Comparison of ENCODE assay signal across 8 cellular contexts in the genomic region with DNA sequence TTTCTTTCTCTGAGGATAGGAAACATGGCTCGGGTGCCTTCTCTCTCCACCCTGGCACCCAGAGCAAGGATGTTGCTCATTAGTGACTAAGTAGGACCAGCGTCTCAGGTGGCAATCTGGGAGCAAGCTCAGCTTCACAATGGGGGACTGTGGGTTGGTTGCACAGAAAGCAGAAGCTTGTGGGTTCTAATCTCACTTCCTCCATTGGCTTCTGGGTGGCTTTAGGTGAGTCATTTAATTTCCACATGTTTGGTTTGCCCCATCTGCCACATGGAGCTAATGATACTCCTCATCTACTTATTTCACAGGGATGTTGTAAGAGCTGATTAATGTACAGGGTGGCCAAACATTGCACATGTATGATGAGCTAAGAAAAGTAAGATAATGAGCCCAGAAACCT. TPM values are rescaled to one million over a fixed set of nuclear protein-coding genes. Genes with fewer than 3 reads are reported as not detected.
DNase-seq lines count a peak whose midpoint lies in the region; ATAC-seq, FAIRE-seq and TF ChIP-seq lines count a peak whose summit lies in the region.

No MANE protein-coding gene starts in this region.

- H3K4me3 ChIP-seq in A673 (ENCODE audit: low read depth, low read length, poor library complexity, severe bottlenecking), result no peak overlapping the region
- H3K4me3 ChIP-seq in astrocyte of the cerebellum (ENCODE audit: low read depth, low read length), result no peak overlapping the region
- no peak overlapping the region for H3K4me3 ChIP-seq in parathyroid adenoma (ENCODE audit: low read depth, low read length)

- ATAC-seq in HG02840 (IDR thresholded peaks at IDR 0.05; ENCODE audit: low FRiP score, unreplicated experiment), result peak; percentile 83

- no TSS peak for BruUV-seq in A673 (replicated peaks; lab: Mats Ljungman, UMichigan)

- no peaks in the 10 kb centered on the region for H3K36me3 Mint-ChIP-seq in immature natural killer cell

- H3K27me3 ChIP-seq in A673 (replicated peaks; ENCODE audit: insufficient read depth, low read depth, low read length, poor library complexity), result no peaks in the 10 kb centered on the region
- no peaks in the 10 kb centered on the region for H3K27me3 ChIP-seq in parathyroid adenoma (ENCODE audit: control insufficient read depth, insufficient read depth, low read length)

- DNase-seq in A673 (ENCODE audit: low spot score) (peak; percentile 17), GM18507 (ENCODE audit: extremely low spot score, insufficient read length, low read depth) (peak; percentile 63), NOMO-1 (lab: John Stamatoyannopoulos, UW; ENCODE audit: unreplicated experiment in 2 of 2) (peak; percentile 94 to 99), astrocyte of the cerebellum (ENCODE audit: low read depth) (peak; percentile 81), DMS114 treated with DMSO at 0.1 percent for 48 hours (lab: John Stamatoyannopoulos, UW; ENCODE audit: unreplicated experiment) (no peak), immature natural killer cell (no peak)

- no peak for TF ChIP-seq CTCF in A673 (conservative IDR thresholded peaks at IDR 0.05; ENCODE audit: low read depth, low read length)
- no peak for TF ChIP-seq CTCF in astrocyte of the cerebellum (IDR thresholded peaks at IDR 0.05; ENCODE audit: low read depth, low read length, missing control alignments)
- no peak for TF ChIP-seq CTCF in parathyroid adenoma (IDR thresholded peaks at IDR 0.05)

- no peak overlapping the region for H3K27ac Mint-ChIP-seq in immature natural killer cell

- H3K79me2 ChIP-seq in parathyroid adenoma, result no peaks in the 10 kb centered on the region

- H3K4me1 Mint-ChIP-seq in immature natural killer cell, result peaks cover 2 to 6% of the 10 kb centered on the region in 2 donors

- H3K36me3 ChIP-seq in A673 (ENCODE audit: insufficient read depth, low read length, poor library complexity, severe bottlenecking) (no peaks in the 10 kb centered on the region), parathyroid adenoma (ENCODE audit: control insufficient read depth, insufficient read depth, low read length) (no peaks in the 10 kb centered on the region)

- CTCF ChIA-PET in A673 (lab: Charles Lee), result no interaction called here

- no peaks in the 10 kb centered on the region for H3K9me3 ChIP-seq in A673 (ENCODE audit: low read depth, low read length, poor library complexity, severe bottlenecking)
- no peaks in the 10 kb centered on the region for H3K9me3 ChIP-seq in parathyroid adenoma (ENCODE audit: control insufficient read depth, low read length)

- H2AFZ ChIP-seq in parathyroid adenoma, result peak overlapping the region; percentile 2

- H3K4me3 Mint-ChIP-seq in immature natural killer cell, result no peak overlapping the region

- peak; percentile 96 for FAIRE-seq in GM18507 (lab: Jason Lieb, UNC)

- peaks cover 0 to 1% (median 0%) of the 10 kb centered on the region in 6 donors for H3K9me3 Mint-ChIP-seq in immature natural killer cell

- intact Hi-C loops in A673 (cut with micrococcal nuclease; ENCODE audit: unreplicated experiment), result no loop called here

- in situ Hi-C loops in astrocyte of the cerebellum (cut with HindIII; ENCODE audit: low sequenced_read_pairs), result no loop called here

- peaks cover 2 to 7% (median 4%) of the 10 kb centered on the region in 3 donors for H3K27me3 Mint-ChIP-seq in immature natural killer cell (ENCODE audit: low read depth in 3 of 3)

- no peak overlapping the region for H3K4me2 ChIP-seq in parathyroid adenoma (ENCODE audit: low read length)

- H3K4me1 ChIP-seq in A673 (ENCODE audit: insufficient read depth, low read length, poor library complexity, severe bottlenecking) (no peaks in the 10 kb centered on the region), parathyroid adenoma (no peaks in the 10 kb centered on the region)

- H3K9ac ChIP-seq in parathyroid adenoma, result no peak overlapping the region

- H3K27ac ChIP-seq in A673 (ENCODE audit: low read depth, low read length, poor library complexity, severe bottlenecking) (no peak overlapping the region), parathyroid adenoma (no peak overlapping the region)

- POLR2A ChIA-PET in A673 (lab: Charles Lee; ENCODE audit: low non-redundant PET), result no interaction called here

RNA-seq across cellular contexts. Expression of a gene that starts 54.8 kb away (rescaled TPM):
- 66.7 and 68.9 TPM in 2 replicates for total RNA-seq in A673 (2021)
- polyA plus RNA-seq in immature natural killer cell, result 10 to 100 TPM; 35.6 to 53.8 (median 42.0) TPM

Comparison
In these comparisons a context has a peak if more than half of its experiments do, and no peak if none do; other contexts are left out.
1. DNase-seq: peak in A673 (single experiment), GM18507 (single experiment), NOMO-1 (2 of 2) and astrocyte of the cerebellum (single experiment); none in DMS114 treated with DMSO at 0.1 percent for 48 hours (single experiment) and immature natural killer cell (0 of 3).